9 cellular contexts compared by ENCODE assay signal in the genomic region with DNA sequence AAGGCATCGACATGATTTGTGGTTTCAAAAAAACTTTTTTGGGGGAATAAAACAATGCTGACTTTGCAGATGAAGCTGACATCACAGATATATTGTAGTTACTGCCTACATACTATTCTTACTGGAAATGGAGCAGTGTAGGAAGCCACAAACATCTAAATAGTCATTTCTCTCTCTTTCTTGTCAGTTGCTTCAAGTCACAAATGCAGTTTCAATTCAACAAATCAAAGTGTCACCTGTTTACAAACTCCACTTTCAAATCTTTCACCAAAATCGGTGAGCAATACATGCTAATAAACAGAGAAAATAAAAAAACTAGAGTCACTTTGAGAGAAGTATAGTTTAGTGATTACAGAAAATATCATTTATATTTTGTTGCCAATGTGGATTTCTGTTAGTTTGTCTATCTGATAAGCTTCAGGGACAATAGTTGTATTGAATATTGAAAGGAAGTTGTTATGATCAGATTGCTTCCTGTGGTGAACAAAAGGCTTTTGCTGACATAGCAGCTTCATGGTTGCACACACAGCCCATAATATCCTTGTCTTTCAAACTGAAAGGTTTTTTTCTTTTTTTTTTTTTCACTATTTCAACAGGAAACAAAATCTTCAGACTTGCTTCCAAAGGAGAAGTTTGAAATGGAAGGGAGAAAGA. TPM values are rescaled to one million over a fixed set of nuclear protein-coding genes. Genes with fewer than 3 reads are reported as not detected.
DNase-seq lines count a peak whose midpoint lies in the region; ATAC-seq and TF ChIP-seq lines count a peak whose summit lies in the region.
"Had no signal": no experiment of that assay in that cellular context is flagged by ENCODE, and none has a peak within 500 bp of the region (broad histone marks: within the 10 kb centered on the region; RNA-seq: fewer than 3 reads in every experiment).

No MANE protein-coding gene starts in this region.

- WGBS in lower leg skin, 2 donors, result 45 to 66% methylated on average over 2 of the region's 2 CpGs

- intact Hi-C loops in lower leg skin (cut with DNase I; ENCODE audit: low total_unique reads), result no loop called here

- peak overlapping the region; percentile 83 for H3K4me3 Mint-ChIP-seq in activated T-helper 17 cell treated with anti-CD3 and anti-CD28 coated beads, Interleukin-2, amount 50 U/mL, for 72 hours

- no peaks in the 10 kb centered on the region for H3K9me3 Mint-ChIP-seq in activated T-helper 17 cell treated with anti-CD3 and anti-CD28 coated beads, Interleukin-2, amount 50 U/mL, for 72 hours

- H3K4me1 Mint-ChIP-seq in activated T-helper 17 cell treated with anti-CD3 and anti-CD28 coated beads, Interleukin-2, amount 50 U/mL, for 72 hours, result peaks cover 40% of the 10 kb centered on the region

- no peak for TF ChIP-seq CTCF in lower leg skin (IDR thresholded peaks at IDR 0.05)

- H3K27ac Mint-ChIP-seq in activated T-helper 17 cell treated with anti-CD3 and anti-CD28 coated beads, Interleukin-2, amount 50 U/mL, for 72 hours, result peak overlapping the region; percentile 98

- no peaks in the 10 kb centered on the region for H3K36me3 Mint-ChIP-seq in activated T-helper 17 cell treated with anti-CD3 and anti-CD28 coated beads, Interleukin-2, amount 50 U/mL, for 72 hours (ENCODE audit: low read depth)

- H3K4me3 ChIP-seq in lower leg skin (ENCODE audit: low read depth, poor library complexity, severe bottlenecking), result no peak overlapping the region
- H3K4me3 ChIP-seq: ascending aorta had no signal

- no peak for DNase-seq in occipital lobe (lab: John Stamatoyannopoulos, UW)
- no peak for DNase-seq in DMS114 treated with DMSO at 0.1 percent for 48 hours (lab: John Stamatoyannopoulos, UW; ENCODE audit: unreplicated experiment)
- no peak for DNase-seq in middle frontal gyrus (ENCODE audit: extremely low spot score, low spot score)
- no peak for DNase-seq in lower leg skin (ENCODE audit: low spot score in 2 of 2)

- no peak for TF ChIP-seq POLR2A in lower leg skin (IDR thresholded peaks at IDR 0.05)

- ATAC-seq in GM18502 (IDR thresholded peaks at IDR 0.05; ENCODE audit: poor library complexity, unreplicated experiment) (peak; percentile 95), GM19463 (IDR thresholded peaks at IDR 0.05; ENCODE audit: unreplicated experiment) (peak; percentile 86), HG03095 (IDR thresholded peaks at IDR 0.05; ENCODE audit: unreplicated experiment) (peak; percentile 91)
- ATAC-seq in activated T-helper 17 cell treated with anti-CD3 and anti-CD28 coated beads, Interleukin-2, amount 50 U/mL, for 72 hours (replicated peaks), result peak; percentile 92

- H3K27me3 Mint-ChIP-seq in activated T-helper 17 cell treated with anti-CD3 and anti-CD28 coated beads, Interleukin-2, amount 50 U/mL, for 72 hours, result no peaks in the 10 kb centered on the region

RNA-seq across cellular contexts. Expression of a gene that starts 49.7 kb away (rescaled TPM):
- total RNA-seq in activated T-helper 17 cell treated with anti-CD3 and anti-CD28 coated beads, Interleukin-2, amount 50 U/mL, for 72 hours, result 10 to 100 TPM; 14.5 to 23.0 TPM
- 136 TPM for total RNA-seq in occipital lobe
- 100 to 1,000 TPM in 3 of 4 donors, 10 to 100 TPM in 1; 98.7 to 135 (median 113) TPM for total RNA-seq in lower leg skin
